Comparison of ENCODE assay signal across 25 cellular contexts in genomic region chr11:10876168-10876567, GRCh38. TPM values are rescaled to one million over a fixed set of nuclear protein-coding genes. Genes with fewer than 3 reads are reported as not detected.
A peak's percentile ranks its signal among the peaks of the same experiment; 100 is the strongest.
DNase-seq lines count a peak whose midpoint lies in the region; ATAC-seq and TF ChIP-seq lines count a peak whose summit lies in the region.
"Had no signal": no experiment of that assay in that cellular context is flagged by ENCODE, and none has a peak within 500 bp of the region (broad histone marks: within the 10 kb centered on the region; RNA-seq: fewer than 3 reads in every experiment).

No MANE protein-coding gene starts in this region.

- H3K79me2 ChIP-seq in PC-9 (ENCODE audit: low read depth), result no peaks in the 10 kb centered on the region

- H4K8ac ChIP-seq in neuronal stem cell (ENCODE audit: low read depth, low read length), result no peak overlapping the region

- H3K27ac ChIP-seq in PC-9 (peak overlapping the region; percentile 60), neuronal stem cell (replicated peaks; ENCODE audit: low read length) (no peak overlapping the region)
- H3K27ac ChIP-seq: brain microvascular endothelial cell, neutrophil, prostate gland had no signal

- no peak overlapping the region for H3K23ac ChIP-seq in neuronal stem cell (ENCODE audit: low read depth, low read length, poor library complexity)

- no peak overlapping the region for H3K4ac ChIP-seq in neuronal stem cell (ENCODE audit: low read length)

- H3K9me3 ChIP-seq in PC-9 (ENCODE audit: insufficient read depth, low read depth) (peaks cover 24% of the 10 kb centered on the region), neuronal stem cell (replicated peaks in 1 of 2; ENCODE audit: control insufficient read depth in 2 of 2, insufficient read depth in 1 of 2, low read depth in 1 of 2, low read length in 2 of 2) (peaks cover 2 to 22% of the 10 kb centered on the region in 2 donors), mucosa of descending colon (peaks cover 15% of the 10 kb centered on the region)
- H3K9me3 ChIP-seq: neutrophil, prostate gland had no signal

- H3K36me3 Mint-ChIP-seq in chondrocyte (ENCODE audit: low read depth), result peaks cover 11% of the 10 kb centered on the region

- no peaks in the 10 kb centered on the region for H4K20me1 ChIP-seq in PC-9 (ENCODE audit: insufficient read depth)

- no peak overlapping the region for H3K9ac ChIP-seq in neuronal stem cell (ENCODE audit: low read depth, low read length, poor library complexity)

- TF ChIP-seq CTCF in PC-9 (conservative IDR thresholded peaks at IDR 0.05), result no peak
- no peak for TF ChIP-seq CTCF in chondrocyte (IDR thresholded peaks at IDR 0.05)
- no peak for TF ChIP-seq CTCF in mucosa of descending colon (IDR thresholded peaks at IDR 0.05)

- peak overlapping the region; percentile 58 for H3K27ac Mint-ChIP-seq in chondrocyte (ENCODE audit: unreplicated experiment)
- H3K27ac Mint-ChIP-seq: activated naive CD4-positive, alpha-beta T cell treated with anti-CD3 and anti-CD28 coated beads for 36 hours; activated T-cell treated with anti-CD3 and anti-CD28 coated beads, Interleukin-2, amount 50 U/mL, for 72 hours; immature natural killer cell; type B pancreatic cell had no signal

- H4K91ac ChIP-seq in neuronal stem cell (ENCODE audit: low read depth, low read length, poor library complexity), result no peak overlapping the region

- no peak overlapping the region for H3K4me3 ChIP-seq in PC-9
- no peak overlapping the region for H3K4me3 ChIP-seq in neuronal stem cell (ENCODE audit: low read length in 2 of 2)
- H3K4me3 ChIP-seq in mucosa of descending colon, result no peak overlapping the region
- H3K4me3 ChIP-seq: K562, MG63, prostate gland had no signal

- no peak for ATAC-seq in mucosa of descending colon
- no peak for ATAC-seq in GM21515 (IDR thresholded peaks at IDR 0.05; ENCODE audit: unreplicated experiment)
- ATAC-seq in HG03571 (IDR thresholded peaks at IDR 0.05; ENCODE audit: unreplicated experiment), result no peak
- ATAC-seq: activated CD4-positive, CD25-positive, alpha-beta regulatory T cell treated with anti-CD3 and anti-CD28 coated beads, Interleukin-2, amount 50 U/mL, for 24 hours; activated T-cell treated with anti-CD3 and anti-CD28 coated beads, Interleukin-2, amount 50 U/mL, for 72 hours; K562; left colon had no signal

- no peak overlapping the region for H2BK5ac ChIP-seq in neuronal stem cell (ENCODE audit: low read length)

- no peak overlapping the region for H2BK15ac ChIP-seq in neuronal stem cell (ENCODE audit: low read length)

- H3K27me3 ChIP-seq in PC-9 (ENCODE audit: insufficient read depth, low read depth) (no peaks in the 10 kb centered on the region), neuronal stem cell (ENCODE audit: control insufficient read depth in 3 of 3, insufficient read depth in 3 of 3, low read depth in 1 of 3, low read length in 3 of 3) (no peaks in the 10 kb centered on the region)
- H3K27me3 ChIP-seq: brain microvascular endothelial cell, MG63, neutrophil had no signal

- H2BK12ac ChIP-seq in neuronal stem cell (ENCODE audit: low read length), result no peak overlapping the region

- H3K36me3 ChIP-seq in PC-9 (ENCODE audit: low read depth) (peaks cover 21% of the 10 kb centered on the region), neuronal stem cell (replicated peaks in 1 of 2; ENCODE audit: control insufficient read depth in 2 of 2, insufficient read depth in 2 of 2, low read length in 2 of 2) (no peaks in the 10 kb centered on the region), mucosa of descending colon (ENCODE audit: low read depth) (no peaks in the 10 kb centered on the region)
- H3K36me3 ChIP-seq: brain microvascular endothelial cell, MG63, neutrophil, prostate gland had no signal

- H3K27me3 Mint-ChIP-seq in chondrocyte (ENCODE audit: low read depth), result no peaks in the 10 kb centered on the region
- H3K27me3 Mint-ChIP-seq: type B pancreatic cell had no signal

- H2AFZ ChIP-seq in PC-9 (no peak overlapping the region), neuronal stem cell (ENCODE audit: low read length) (peak overlapping the region; percentile 28)

- no peak overlapping the region for H3K18ac ChIP-seq in neuronal stem cell (ENCODE audit: low read length)

- H3K4me2 ChIP-seq in PC-9 (no peak overlapping the region), neuronal stem cell (ENCODE audit: insufficient read depth, low read length, poor library complexity, severe bottlenecking) (no peak overlapping the region)

- H2AK5ac ChIP-seq in neuronal stem cell (ENCODE audit: low read depth, low read length), result no peak overlapping the region

- no TSS peak for BruUV-seq in PC-9 (replicated peaks; lab: Mats Ljungman, UMichigan)

- CTCF ChIA-PET in PC-9 (lab: Charles Lee), result no interaction called here

- no peak overlapping the region for H3K4me3 Mint-ChIP-seq in chondrocyte (ENCODE audit: unreplicated experiment)
- H3K4me3 Mint-ChIP-seq: activated naive CD4-positive, alpha-beta T cell treated with anti-CD3 and anti-CD28 coated beads for 36 hours; activated T-cell treated with anti-CD3 and anti-CD28 coated beads, Interleukin-2, amount 50 U/mL, for 72 hours; immature natural killer cell; type B pancreatic cell had no signal

- DNase-seq in ELR (ENCODE audit: low read depth), result peak; percentile 80
- DNase-seq in PC-9, result peak in 1 of 2 experiments; percentile 50
- DNase-seq in chondrocyte (ENCODE audit: low spot score), result no peak
- no peak for DNase-seq in neuronal stem cell (ENCODE audit: low spot score)
- DNase-seq in mucosa of descending colon, result no peak
- no peak for DNase-seq in GOT3 (lab: John Stamatoyannopoulos, UW)
- DNase-seq: activated CD4-positive, alpha-beta T cell treated with anti-CD3 and anti-CD28 coated beads, Interleukin-2, amount 50 U/mL, for 4 hours; activated naive CD4-positive, alpha-beta T cell treated with anti-CD3 and anti-CD28 coated beads for 36 hours; activated T-cell treated with anti-CD3 and anti-CD28 coated beads, Interleukin-2, amount 50 U/mL, for 72 hours; brain microvascular endothelial cell; immature natural killer cell; left colon; MG63; NCI-H1930; NCI-H2171 treated with DMSO at 0.1 percent for 48 hours; NCI-H510A treated with DMSO at 0.1 percent for 48 hours; Right ventricle myocardium superior; stimulated activated CD4-positive, alpha-beta T cell treated with anti-CD3 and anti-CD28 coated beads, Interleukin-4, amount 100 ng/mL, for 1 hour had no signal

- peaks cover 15% of the 10 kb centered on the region for H3K9me3 Mint-ChIP-seq in chondrocyte (ENCODE audit: low read depth)

- H3K14ac ChIP-seq in neuronal stem cell (ENCODE audit: low read length), result no peak overlapping the region

- intact Hi-C loops in PC-9 (cut with micrococcal nuclease; ENCODE audit: unreplicated experiment), result no loop called here
- intact Hi-C loops in mucosa of descending colon (cut with DNase I, micrococcal nuclease), result no loop called here

- H3K9me2 ChIP-seq in PC-9 (ENCODE audit: insufficient read depth), result no peaks in the 10 kb centered on the region

- H3K4me1 Mint-ChIP-seq in chondrocyte (ENCODE audit: low read depth), result peaks cover 27% of the 10 kb centered on the region

- POLR2A ChIA-PET in PC-9 (lab: Charles Lee; ENCODE audit: unreplicated experiment), result no interaction called here

- H3K79me1 ChIP-seq in neuronal stem cell (ENCODE audit: low read depth, low read length), result no peaks in the 10 kb centered on the region

- H3F3A ChIP-seq in PC-9 (ENCODE audit: insufficient read depth, low read depth), result peaks cover 16% of the 10 kb centered on the region; the same call in 1 of the 2 replicates

- no peak overlapping the region for H2BK120ac ChIP-seq in neuronal stem cell (ENCODE audit: low read depth, low read length)

- H3K4me1 ChIP-seq in PC-9 (replicated peaks; ENCODE audit: insufficient read depth) (peaks cover 22% of the 10 kb centered on the region; the same call in 1 of the 2 replicates), neuronal stem cell (ENCODE audit: control insufficient read depth in 2 of 2, insufficient read depth in 1 of 2, low read depth in 1 of 2, low read length in 2 of 2) (no peaks in the 10 kb centered on the region), mucosa of descending colon (ENCODE audit: low read depth) (no peaks in the 10 kb centered on the region)
- H3K4me1 ChIP-seq: prostate gland had no signal

RNA-seq across cellular contexts. Expression of gene ZBED5, which starts 18.3 kb away (rescaled TPM):
- total RNA-seq in PC-9 (2021), result 14.7 and 21.5 TPM in 2 replicates
- 30.1 to 45.4 TPM (median 33.5 TPM) in 3 replicates for total RNA-seq in chondrocyte
- 43.1 TPM for polyA plus RNA-seq in neuronal stem cell (2013, experiment 1 of 2)
- 42.7 TPM for polyA plus RNA-seq in neuronal stem cell (2013, experiment 2 of 2)
- total RNA-seq in mucosa of descending colon, result 10 to 100 TPM; 39.5 to 54.2 (median 42.6) TPM
